Comparison of ENCODE assay signal across 8 cellular contexts in the genomic region with DNA sequence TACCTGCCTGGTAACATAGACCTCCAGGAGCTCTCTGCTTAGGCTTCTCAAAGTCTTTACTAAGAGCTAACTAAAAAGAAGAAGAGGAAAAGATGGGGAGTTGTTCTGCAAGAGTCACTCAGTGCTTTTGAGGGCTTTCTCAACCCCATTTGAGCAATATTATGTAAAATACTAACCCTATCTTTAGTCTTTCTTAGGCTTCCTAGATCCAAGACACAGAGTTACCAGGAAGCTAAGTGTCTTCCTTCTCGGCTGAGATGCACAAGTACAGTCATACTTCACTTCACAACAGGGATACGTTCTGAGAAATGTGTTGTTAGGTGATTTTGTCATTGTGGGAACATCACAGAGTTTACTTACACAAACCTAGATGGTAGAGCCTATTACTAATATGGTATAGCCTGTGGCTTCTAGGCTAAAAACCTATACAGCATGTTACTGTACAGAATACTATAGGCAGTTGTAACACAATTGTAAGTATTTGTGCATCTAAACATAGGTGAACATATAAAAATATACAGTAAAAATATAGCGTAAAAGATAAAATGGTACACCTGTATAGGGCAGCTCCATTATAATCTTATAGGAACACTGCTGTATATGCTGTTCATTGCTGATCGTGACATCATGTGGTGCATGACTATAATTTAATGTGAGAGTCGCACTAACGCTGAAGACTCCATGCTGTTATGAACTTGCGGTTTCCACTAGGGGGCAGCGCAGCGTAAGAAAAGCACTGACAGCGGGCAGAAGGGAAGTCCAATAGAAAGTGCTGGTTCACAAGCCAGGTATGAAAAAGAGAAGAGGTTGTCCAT. TPM values are rescaled to one million over a fixed set of nuclear protein-coding genes. Genes with fewer than 3 reads are reported as not detected.
DNase-seq lines count a peak whose midpoint lies in the region; ATAC-seq and TF ChIP-seq lines count a peak whose summit lies in the region.

No MANE protein-coding gene starts in this region.

- no peak overlapping the region for H3K4me3 Mint-ChIP-seq in activated T-cell treated with anti-CD3 and anti-CD28 coated beads, Interleukin-2, amount 50 U/mL, for 4 hours
- no peak overlapping the region for H3K4me3 Mint-ChIP-seq in neural crest cell

- 14 to 20% (median 18%) methylated on average over 10 of the region's 10 CpGs for WGBS in stomach, 5 donors

- TF ChIP-seq POLR2A in Peyer's patch (IDR thresholded peaks at IDR 0.05) (no peak), stomach (IDR thresholded peaks at IDR 0.05) (no peak)

- H3K36me3 ChIP-seq in Peyer's patch (no peaks in the 10 kb centered on the region), stomach (peaks cover 0 to 15% (median 0%) of the 10 kb centered on the region in 4 donors)

- H3K27me3 Mint-ChIP-seq in activated T-cell treated with anti-CD3 and anti-CD28 coated beads, Interleukin-2, amount 50 U/mL, for 4 hours (ENCODE audit: low read depth): no peaks in the 10 kb centered on the region
- peaks cover 9% of the 10 kb centered on the region for H3K27me3 Mint-ChIP-seq in neural crest cell (ENCODE audit: low read depth)

- H3K9me3 ChIP-seq in Peyer's patch: no peaks in the 10 kb centered on the region
- no peaks in the 10 kb centered on the region for H3K9me3 ChIP-seq in stomach

- DNase-seq in DMS53 treated with DMSO at 0.1 percent for 48 hours (lab: John Stamatoyannopoulos, UW; ENCODE audit: unreplicated experiment) (peak; percentile 79), Kasumi-1 (lab: John Stamatoyannopoulos, UW) (peak; percentile 97 to 98), Peyer's patch (peak; percentile 80 to 95 (median 87)), fibroblast of mammary gland (ENCODE audit: low read depth) (peak; percentile 87), neural crest cell (ENCODE audit: low read depth, low spot score) (peak; percentile 79), stomach (peak; percentile 87)
- peak; percentile 85 for DNase-seq in activated T-cell treated with anti-CD3 and anti-CD28 coated beads, Interleukin-2, amount 50 U/mL, for 4 hours

- TF ChIP-seq CTCF in Peyer's patch (IDR thresholded peaks at IDR 0.05): peak; percentile 73 to 98 (median 92)
- TF ChIP-seq CTCF in fibroblast of mammary gland (conservative IDR thresholded peaks at IDR 0.05; ENCODE audit: control insufficient read depth, insufficient read depth, low read depth, low read length): peak; percentile 92
- TF ChIP-seq CTCF in neural crest cell (conservative IDR thresholded peaks at IDR 0.05): peak; percentile 98
- peak in 5 of 7 experiments; percentile 78 to 92 (median 85) for TF ChIP-seq CTCF in stomach (IDR thresholded peaks at IDR 0.05)

- intact Hi-C loops in stomach (cut with DNase I; ENCODE audit: low total_unique reads): loop anchor here (5.0 to 10.0 kb wide), 2 partner anchors 49 to 97 kb away; a partner anchor contains a TSS

- H3K4me1 ChIP-seq in Peyer's patch (no peaks in the 10 kb centered on the region), stomach (peaks cover 7 to 75% (median 32%) of the 10 kb centered on the region in 4 donors)

- no peak overlapping the region for H3K27ac ChIP-seq in Peyer's patch
- peak overlapping the region in 2 of 5 donors; percentile 1 to 29 for H3K27ac ChIP-seq in stomach

- ATAC-seq in GM21786 (IDR thresholded peaks at IDR 0.05; ENCODE audit: unreplicated experiment): peak; percentile 79
- peak; percentile 86 to 89 for ATAC-seq in activated T-cell treated with anti-CD3 and anti-CD28 coated beads, Interleukin-2, amount 50 U/mL, for 4 hours

- no peak overlapping the region for H3K4me3 ChIP-seq in Peyer's patch
- no peak overlapping the region for H3K4me3 ChIP-seq in fibroblast of mammary gland (ENCODE audit: control insufficient read depth, low read depth, low read length)
- H3K4me3 ChIP-seq in stomach: no peak overlapping the region

- no peaks in the 10 kb centered on the region for H3K9me3 Mint-ChIP-seq in activated T-cell treated with anti-CD3 and anti-CD28 coated beads, Interleukin-2, amount 50 U/mL, for 4 hours
- no peaks in the 10 kb centered on the region for H3K9me3 Mint-ChIP-seq in neural crest cell

- no peaks in the 10 kb centered on the region for H3K27me3 ChIP-seq in Peyer's patch
- no peaks in the 10 kb centered on the region for H3K27me3 ChIP-seq in stomach

- H3K4me1 Mint-ChIP-seq in activated T-cell treated with anti-CD3 and anti-CD28 coated beads, Interleukin-2, amount 50 U/mL, for 4 hours (ENCODE audit: low read depth): peaks cover 28% of the 10 kb centered on the region
- H3K4me1 Mint-ChIP-seq in neural crest cell: no peaks in the 10 kb centered on the region

- H3K36me3 Mint-ChIP-seq in activated T-cell treated with anti-CD3 and anti-CD28 coated beads, Interleukin-2, amount 50 U/mL, for 4 hours (ENCODE audit: insufficient read depth): no peaks in the 10 kb centered on the region
- no peaks in the 10 kb centered on the region for H3K36me3 Mint-ChIP-seq in neural crest cell (ENCODE audit: low read depth)

- H3K27ac Mint-ChIP-seq in neural crest cell (ENCODE audit: unreplicated experiment): no peak overlapping the region

- no peak for TF ChIP-seq EP300 in stomach (IDR thresholded peaks at IDR 0.05)

RNA-seq across cellular contexts. Expression of a gene that starts 16.3 kb away (rescaled TPM):
- total RNA-seq in Peyer's patch (1 to 10 TPM in 2 of 4 donors, under 1 TPM in 1, not detected in 1; 0.70 to 1.5 (median 1.1) TPM), neural crest cell (not detected in 2 replicates), stomach (10 to 100 TPM in 3 of 5 donors, 1 to 10 TPM in 2; 6.4 to 63.9 (median 13.8) TPM)
- under 1 TPM in 1 of 3 donors, not detected in 2; 0.24 TPM for total RNA-seq in activated T-cell treated with anti-CD3 and anti-CD28 coated beads, Interleukin-2, amount 50 U/mL, for 4 hours
- polyA plus RNA-seq in stomach: 10 to 100 TPM; 35.0 to 45.5 (median 37.9) TPM

RNA-seq across cellular contexts. Expression of a gene that starts 32.8 kb away (rescaled TPM):
- total RNA-seq in Peyer's patch (not detected), neural crest cell (not detected in 2 replicates), stomach (not detected)
- not detected for total RNA-seq in activated T-cell treated with anti-CD3 and anti-CD28 coated beads, Interleukin-2, amount 50 U/mL, for 4 hours
- polyA plus RNA-seq in stomach: not detected

RNA-seq across cellular contexts. Expression of a gene that starts 44.7 kb away (rescaled TPM):
- total RNA-seq in Peyer's patch (100 to 1,000 TPM in 1 of 4 donors, 10 to 100 TPM in 3; 54.6 to 116 (median 84.6) TPM), neural crest cell (3.4 and 4.1 TPM in 2 replicates), stomach (10 to 100 TPM in 3 of 5 donors, 1 to 10 TPM in 2; 6.7 to 40.8 (median 10.7) TPM)
- 10 to 100 TPM; 15.1 to 24.7 (median 19.4) TPM for total RNA-seq in activated T-cell treated with anti-CD3 and anti-CD28 coated beads, Interleukin-2, amount 50 U/mL, for 4 hours
- 1 to 10 TPM; 3.2 to 7.4 (median 5.2) TPM for polyA plus RNA-seq in stomach
